ENCODE assay signal across 8 cellular contexts in genomic region chr11:64723117-64723906, GRCh38. TPM values are rescaled to one million over a fixed set of nuclear protein-coding genes. Genes with fewer than 3 reads are reported as not detected.
DNase-seq lines count a peak whose midpoint lies in the region; ATAC-seq and TF ChIP-seq lines count a peak whose summit lies in the region.

NRXN2 (minus strand) TSS chr11:64723197; CDS start chr11:64713699, 9,498 bp downstream.

- no peak within 1 kb of the TSS for H3K27ac Mint-ChIP-seq in GM23338
- peak within 1 kb of the TSS in 1 of 2 donors; percentile 50 for H3K27ac Mint-ChIP-seq in activated naive CD4-positive, alpha-beta T cell treated with anti-CD3 and anti-CD28 coated beads, Interleukin-2, amount 50 U/mL, for 72 hours

- no peaks in the 10 kb centered on the region for H3K9me2 ChIP-seq in GM23338 (ENCODE audit: insufficient read depth)
- no peaks in the 10 kb centered on the region for H3K9me2 ChIP-seq in Loucy (replicated peaks; ENCODE audit: low read depth, low read length)

- no peak for TF ChIP-seq EP300 in ovary (IDR thresholded peaks at IDR 0.05)

- H3F3A ChIP-seq in GM23338 (replicated peaks; ENCODE audit: low read depth): no peaks in the 10 kb centered on the region
- no peaks in the 10 kb centered on the region for H3F3A ChIP-seq in Loucy (ENCODE audit: low read depth)

- TF ChIP-seq CTCF in GM23338 (conservative IDR thresholded peaks at IDR 0.05; ENCODE audit: low read depth in 2 of 2) (peak; percentile 88 to 93), Loucy (conservative IDR thresholded peaks at IDR 0.05; ENCODE audit: low read length) (peak; percentile 92), ovary (IDR thresholded peaks at IDR 0.05) (peak; percentile 61 to 84 (median 83))

- peak within 1 kb of the TSS; percentile 90 for H3K9ac ChIP-seq in Loucy (ENCODE audit: low read depth, low read length, poor library complexity, severe bottlenecking)

- H3K36me3 ChIP-seq in GM23338 (ENCODE audit: insufficient read depth) (no peaks in the 10 kb centered on the region), Loucy (ENCODE audit: insufficient read depth, low read length) (no peaks in the 10 kb centered on the region), ovary (no peaks in the 10 kb centered on the region), thymus (ENCODE audit: control insufficient read depth, insufficient read depth) (peaks cover 4% of the 10 kb centered on the region)

- peaks cover 7% of the 10 kb centered on the region for H3K36me3 Mint-ChIP-seq in GM23338 (ENCODE audit: low read depth)
- no peaks in the 10 kb centered on the region for H3K36me3 Mint-ChIP-seq in activated naive CD4-positive, alpha-beta T cell treated with anti-CD3 and anti-CD28 coated beads, Interleukin-2, amount 50 U/mL, for 72 hours

- no peaks in the 10 kb centered on the region for H3K9me3 ChIP-seq in Loucy (ENCODE audit: insufficient read depth, low read depth, low read length)
- H3K9me3 ChIP-seq in ovary: no peaks in the 10 kb centered on the region
- no peaks in the 10 kb centered on the region for H3K9me3 ChIP-seq in thymus (ENCODE audit: control insufficient read depth)

- H3K4me3 Mint-ChIP-seq in GM23338: peak within 1 kb of the TSS; percentile 60

- WGBS in ovary, 3 donors: 1 to 3% (median 3%) methylated on average over 53 to 66 of the region's 66 CpGs
- 3% methylated on average over 66 of the region's 66 CpGs for whole genome bisulfite sequencing in thymus

- peaks cover 16% of the 10 kb centered on the region for H3K27me3 ChIP-seq in GM23338 (ENCODE audit: insufficient read depth)
- H3K27me3 ChIP-seq in Loucy (ENCODE audit: insufficient read depth, low read length, poor library complexity, severe bottlenecking): no peaks in the 10 kb centered on the region
- H3K27me3 ChIP-seq in ovary: no peaks in the 10 kb centered on the region
- peaks cover 27% of the 10 kb centered on the region for H3K27me3 ChIP-seq in thymus (ENCODE audit: control insufficient read depth, insufficient read depth)

- H3K4me1 ChIP-seq in GM23338 (ENCODE audit: insufficient read depth) (peaks cover 37% of the 10 kb centered on the region), Loucy (ENCODE audit: insufficient read depth, low read length, poor library complexity, severe bottlenecking) (peaks cover 18% of the 10 kb centered on the region), ovary (ENCODE audit: insufficient read depth) (no peaks in the 10 kb centered on the region), thymus (ENCODE audit: control insufficient read depth, insufficient read depth, low read length) (peaks cover 5% of the 10 kb centered on the region)

- DNase-seq in DMS53 (lab: John Stamatoyannopoulos, UW) (peak; percentile 95), GM23338 (ENCODE audit: low spot score) (peak; percentile 94), SK-N-DZ (ENCODE audit: low spot score) (peak; percentile 92), head of caudate nucleus (peak; percentile 86 to 98 (median 96)), ovary (peak; percentile 64 to 89 (median 78))
- peak; percentile 89 for DNase-seq in activated naive CD4-positive, alpha-beta T cell treated with anti-CD3 and anti-CD28 coated beads, Interleukin-2, amount 50 U/mL, for 72 hours (ENCODE audit: low spot score in 2 of 2)

- H3K4me3 ChIP-seq in GM23338 (peak within 1 kb of the TSS; percentile 96), Loucy (ENCODE audit: low read length, poor library complexity, severe bottlenecking) (peak within 1 kb of the TSS; percentile 95), ovary (peak within 1 kb of the TSS; percentile 64), thymus (ENCODE audit: low read length) (peak within 1 kb of the TSS; percentile 78)

- 0 out of 2 replicates have a peak within 1 kb of the TSS, but pooled peaks have one; percentile 74 for H3K27ac ChIP-seq in GM23338 (ENCODE audit: low read depth)
- no peak within 1 kb of the TSS for H3K27ac ChIP-seq in ovary
- peak within 1 kb of the TSS; percentile 62 for H3K27ac ChIP-seq in thymus (ENCODE audit: low read depth)

- H3K4me1 Mint-ChIP-seq in GM23338: peaks cover 59% of the 10 kb centered on the region

- intact Hi-C loops in head of caudate nucleus (cut with DNase I) (loop anchor here (10.0 kb wide), 1 partner anchor 69 kb away; no protein-coding TSS in a partner anchor), ovary (cut with DNase I) (loop anchor here in 2 of 4 donors (2.0 to 5.0 kb wide), 2 partner anchors 35 to 36 kb away; no protein-coding TSS in a partner anchor)

- H3K27me3 Mint-ChIP-seq in GM23338 (ENCODE audit: insufficient read depth, low read depth, poor library complexity): peaks cover 42% of the 10 kb centered on the region

- ATAC-seq in GM23338: peak; percentile 89
- ATAC-seq in activated naive CD4-positive, alpha-beta T cell treated with anti-CD3 and anti-CD28 coated beads, Interleukin-2, amount 50 U/mL, for 72 hours: peak; percentile 99

- H3K4me2 ChIP-seq in GM23338 (peak within 1 kb of the TSS; percentile 97), Loucy (ENCODE audit: low read depth, low read length, poor library complexity, severe bottlenecking) (peak within 1 kb of the TSS; percentile 97)

- H4K20me1 ChIP-seq in GM23338 (replicated peaks; ENCODE audit: insufficient read depth): no peaks in the 10 kb centered on the region
- H4K20me1 ChIP-seq in Loucy (ENCODE audit: insufficient read depth, low read length, poor library complexity, severe bottlenecking): no peaks in the 10 kb centered on the region

- no peaks in the 10 kb centered on the region; the same call in 2 of the 3 replicates for H3K9me3 Mint-ChIP-seq in GM23338
- no peaks in the 10 kb centered on the region for H3K9me3 Mint-ChIP-seq in activated naive CD4-positive, alpha-beta T cell treated with anti-CD3 and anti-CD28 coated beads, Interleukin-2, amount 50 U/mL, for 72 hours

- H2AFZ ChIP-seq in GM23338 (peak within 1 kb of the TSS; percentile 95), Loucy (ENCODE audit: low read length) (peak within 1 kb of the TSS; percentile 100)

- TF ChIP-seq POLR2A in ovary (IDR thresholded peaks at IDR 0.05): no peak

- H3K79me2 ChIP-seq in GM23338 (replicated peaks; ENCODE audit: insufficient read depth): no peaks in the 10 kb centered on the region
- H3K79me2 ChIP-seq in Loucy (ENCODE audit: insufficient read depth, low read length): no peaks in the 10 kb centered on the region

TF ChIP-seq in GM23338, 12 proteins besides CTCF, POLR2A, EP300 and RAD21:
- TF ChIP-seq STAT1 (IDR thresholded peaks at IDR 0.05; ENCODE audit: unreplicated experiment): no peak
- peak; percentile 62 for TF ChIP-seq CREB1 (CRISPR knock-in tag; IDR thresholded peaks at IDR 0.05; ENCODE audit: low read depth)
TF ChIP-seq in GM23338: peak in this region for 1.

RNA-seq across cellular contexts. Expression of gene NRXN2, which starts in this region (rescaled TPM):
- 17.0 and 22.1 TPM in 2 replicates for total RNA-seq in GM23338 (2014; rRNA removed; shearing (Covaris generic))
- polyA plus RNA-seq in GM23338 (2016; fragmentation: Nextera tagmentation; extraction: Ambion mirVana) (3.4 and 5.7 TPM in 2 replicates), ovary (10 to 100 TPM in 1 of 2 donors, 1 to 10 TPM in 1; 6.4 to 21.5 TPM), thymus (1.6 TPM)
- 19.4 and 25.3 TPM in 2 replicates for polyA plus RNA-seq in SK-N-DZ (2014; cell fraction: cytosol; rRNA removed)
- 14.1 and 25.9 TPM in 2 replicates for polyA plus RNA-seq in SK-N-DZ (2014; cell fraction: nucleus; rRNA removed)
- 1 to 10 TPM in 1 of 2 donors, under 1 TPM in 1; 0.84 to 1.3 TPM for total RNA-seq in activated naive CD4-positive, alpha-beta T cell treated with anti-CD3 and anti-CD28 coated beads, Interleukin-2, amount 50 U/mL, for 72 hours
- total RNA-seq in ovary: 10 to 100 TPM in 5 of 7 donors, 1 to 10 TPM in 2; 7.0 to 64.1 (median 19.7) TPM

Comparison
In these comparisons a context has a peak if more than half of its experiments do, and no peak if none do; other contexts are left out.
1. H3K27ac ChIP-seq: peak in GM23338 (single experiment) and thymus (single experiment); none in ovary (0 of 2).
2. Peak in every context shown above with its lines, with median percentiles within 50 percentile points of each other: DNase-seq, H3K4me3 ChIP-seq and CTCF ChIP-seq.